ENCODE assay signal across 2 cellular contexts in genomic region chr10:126247454-126247975, GRCh38.
TF ChIP-seq lines count a peak whose summit lies in the region.

No MANE protein-coding gene starts in this region.

TF ChIP-seq in HEK293, 187 proteins besides CTCF, POLR2A, EP300 and RAD21 (continued from another document and continues in another):
- peak; percentile 54; the same call in 1 of the 2 replicates for TF ChIP-seq HIC1 (tag by site-specific recombination; IDR thresholded peaks at IDR 0.05)
- TF ChIP-seq ZSCAN30 (tag by site-specific recombination; IDR thresholded peaks at IDR 0.05) = peak; percentile 61; the same call in 1 of the 2 replicates
- no peak for TF ChIP-seq ZNF830 (tag by site-specific recombination; IDR thresholded peaks at IDR 0.05; ENCODE audit: low read depth)
- TF ChIP-seq ZNF501 (tag by site-specific recombination; IDR thresholded peaks at IDR 0.05) = no peak
- 0 out of 2 replicates have a peak, but pooled peaks have one; percentile 46 for TF ChIP-seq PRDM1 (tag by site-specific recombination; IDR thresholded peaks at IDR 0.05)
- TF ChIP-seq ZNF747 (tag by site-specific recombination; IDR thresholded peaks at IDR 0.05) = no peak
- TF ChIP-seq IKZF3 (tag by site-specific recombination; IDR thresholded peaks at IDR 0.05) = peak; percentile 34; the same call in 1 of the 2 replicates
- TF ChIP-seq ZNF544 (tag by site-specific recombination; IDR thresholded peaks at IDR 0.05) = no peak
- peak; percentile 22; the same call in 1 of the 2 replicates for TF ChIP-seq ZNF664 (tag by site-specific recombination; IDR thresholded peaks at IDR 0.05)
- TF ChIP-seq ZNF660 (tag by site-specific recombination; IDR thresholded peaks at IDR 0.05) = no peak
- peak; percentile 63 for TF ChIP-seq ZNF335 (tag by site-specific recombination; conservative IDR thresholded peaks at IDR 0.05)
- no peak for TF ChIP-seq ZNF121 (tag by site-specific recombination; IDR thresholded peaks at IDR 0.05)
- no peak for TF ChIP-seq ZNF433 (tag by site-specific recombination; IDR thresholded peaks at IDR 0.05; ENCODE audit: low read depth)
- no peak for TF ChIP-seq ZNF76 (tag by site-specific recombination; IDR thresholded peaks at IDR 0.05; ENCODE audit: borderline replicate concordance, low read depth)
- TF ChIP-seq KLF17 (tag by site-specific recombination; IDR thresholded peaks at IDR 0.05) = peak; percentile 85
- TF ChIP-seq ZNF18 (tag by site-specific recombination; IDR thresholded peaks at IDR 0.05) = 0 out of 2 replicates have a peak, but pooled peaks have one; percentile 44
- TF ChIP-seq GFI1B (tag by site-specific recombination; IDR thresholded peaks at IDR 0.05) = peak; percentile 81
- no peak for TF ChIP-seq HOXC10 (CRISPR knock-in tag; IDR thresholded peaks at IDR 0.05)
- peak; percentile 95 for TF ChIP-seq ZXDB (tag by site-specific recombination; IDR thresholded peaks at IDR 0.05)
- TF ChIP-seq ZNF677 (tag by site-specific recombination; IDR thresholded peaks at IDR 0.05) = no peak
- TF ChIP-seq ZNF561 (tag by site-specific recombination; IDR thresholded peaks at IDR 0.05; ENCODE audit: borderline replicate concordance) = 0 out of 2 replicates have a peak, but pooled peaks have one; percentile 63
- TF ChIP-seq ZNF366 (tag by site-specific recombination; conservative IDR thresholded peaks at IDR 0.05) = peak; percentile 46
- TF ChIP-seq ZSCAN23 (tag by site-specific recombination; IDR thresholded peaks at IDR 0.05) = 0 out of 2 replicates have a peak, but pooled peaks have one; percentile 49
- 0 out of 2 replicates have a peak, but pooled peaks have one; percentile 29 for TF ChIP-seq YY1 (tag by site-specific recombination; IDR thresholded peaks at IDR 0.05)
- TF ChIP-seq ZNF704 (tag by site-specific recombination; IDR thresholded peaks at IDR 0.05) = no peak

TF ChIP-seq in K562, 482 proteins besides CTCF, POLR2A, EP300 and RAD21 (continued from another document):
- TF ChIP-seq BRF2 (IDR thresholded peaks at IDR 0.05; ENCODE audit: borderline replicate concordance, insufficient read depth, insufficient read length) (no peak), YY1 (IDR thresholded peaks at IDR 0.05; ENCODE audit: borderline replicate concordance in 1 of 3, control insufficient read depth in 1 of 3, extremely low read depth in 1 of 3, insufficient read depth in 3 of 3, insufficient read length in 1 of 3, insufficient replicate concordance in 2 of 3, low read depth in 1 of 3, low read length in 2 of 3) (no peak), ZNF311 (CRISPR knock-in tag; IDR thresholded peaks at IDR 0.05) (no peak)
